1 cellular context compared by ENCODE assay signal in the genomic region with DNA sequence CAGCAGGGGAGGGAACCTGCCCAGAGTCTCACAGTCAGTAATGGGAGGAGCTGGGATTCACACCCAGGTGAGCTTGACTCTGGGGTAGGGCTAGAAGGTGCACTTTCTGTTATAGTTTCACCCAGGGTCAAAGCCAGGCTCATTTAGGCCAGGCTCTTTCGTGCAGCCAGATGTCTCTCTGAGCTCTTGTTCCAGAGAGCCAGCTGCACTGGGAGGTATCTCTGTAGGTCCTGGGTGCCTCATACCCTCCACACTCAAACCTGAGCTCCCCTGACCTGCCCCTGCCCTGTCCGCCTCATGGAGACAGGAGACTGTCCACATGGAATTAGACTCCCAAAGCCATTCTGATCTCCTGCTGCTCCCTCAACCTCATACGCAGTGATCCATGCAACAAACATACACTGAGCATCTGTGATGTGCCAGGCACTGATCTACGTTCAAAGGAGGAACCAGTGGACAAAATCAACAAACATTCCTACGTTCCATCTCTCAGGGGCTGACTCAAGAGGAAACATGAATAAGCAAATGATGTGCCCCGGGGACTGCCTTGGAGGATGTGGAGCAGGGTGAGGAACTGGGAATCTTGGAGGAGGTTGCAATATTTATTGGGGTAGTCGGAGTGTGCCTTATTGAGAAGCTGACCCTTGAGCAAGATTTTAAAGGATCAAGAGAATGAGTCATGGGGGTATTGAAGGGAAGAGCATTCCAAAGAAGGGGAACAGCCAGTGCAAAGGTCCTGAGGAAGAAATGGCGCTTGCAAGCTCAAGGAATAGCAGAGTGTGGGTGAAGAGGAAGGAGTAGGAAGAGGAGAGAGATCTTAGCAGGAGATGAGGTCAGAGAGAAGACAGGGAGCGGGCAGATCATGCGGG.
TF ChIP-seq lines count a peak whose summit lies in the region.

No MANE protein-coding gene starts in this region.

TF ChIP-seq in HepG2, 621 proteins besides CTCF, POLR2A, EP300 and RAD21 (continued from another document):
- TF ChIP-seq, protein P1, sequence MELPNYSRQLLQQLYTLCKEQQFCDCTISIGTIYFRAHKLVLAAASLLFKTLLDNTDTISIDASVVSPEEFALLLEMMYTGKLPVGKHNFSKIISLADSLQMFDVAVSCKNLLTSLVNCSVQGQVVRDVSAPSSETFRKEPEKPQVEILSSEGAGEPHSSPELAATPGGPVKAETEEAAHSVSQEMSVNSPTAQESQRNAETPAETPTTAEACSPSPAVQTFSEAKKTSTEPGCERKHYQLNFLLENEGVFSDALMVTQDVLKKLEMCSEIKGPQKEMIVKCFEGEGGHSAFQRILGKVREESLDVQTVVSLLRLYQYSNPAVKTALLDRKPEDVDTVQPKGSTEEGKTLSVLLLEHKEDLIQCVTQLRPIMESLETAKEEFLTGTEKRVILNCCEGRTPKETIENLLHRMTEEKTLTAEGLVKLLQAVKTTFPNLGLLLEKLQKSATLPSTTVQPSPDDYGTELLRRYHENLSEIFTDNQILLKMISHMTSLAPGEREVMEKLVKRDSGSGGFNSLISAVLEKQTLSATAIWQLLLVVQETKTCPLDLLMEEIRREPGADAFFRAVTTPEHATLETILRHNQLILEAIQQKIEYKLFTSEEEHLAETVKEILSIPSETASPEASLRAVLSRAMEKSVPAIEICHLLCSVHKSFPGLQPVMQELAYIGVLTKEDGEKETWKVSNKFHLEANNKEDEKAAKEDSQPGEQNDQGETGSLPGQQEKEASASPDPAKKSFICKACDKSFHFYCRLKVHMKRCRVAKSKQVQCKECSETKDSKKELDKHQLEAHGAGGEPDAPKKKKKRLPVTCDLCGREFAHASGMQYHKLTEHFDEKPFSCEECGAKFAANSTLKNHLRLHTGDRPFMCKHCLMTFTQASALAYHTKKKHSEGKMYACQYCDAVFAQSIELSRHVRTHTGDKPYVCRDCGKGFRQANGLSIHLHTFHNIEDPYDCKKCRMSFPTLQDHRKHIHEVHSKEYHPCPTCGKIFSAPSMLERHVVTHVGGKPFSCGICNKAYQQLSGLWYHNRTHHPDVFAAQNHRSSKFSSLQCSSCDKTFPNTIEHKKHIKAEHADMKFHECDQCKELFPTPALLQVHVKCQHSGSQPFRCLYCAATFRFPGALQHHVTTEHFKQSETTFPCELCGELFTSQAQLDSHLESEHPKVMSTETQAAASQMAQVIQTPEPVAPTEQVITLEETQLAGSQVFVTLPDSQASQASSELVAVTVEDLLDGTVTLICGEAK (IDR thresholded peaks at IDR 0.05): no peak
- TF ChIP-seq, protein P1 (CRISPR knock-in tag; IDR thresholded peaks at IDR 0.05): no peak
- no peak for TF ChIP-seq AFF4 (CRISPR knock-in tag; IDR thresholded peaks at IDR 0.05)
- no peak for TF ChIP-seq RXRB (CRISPR knock-in tag; IDR thresholded peaks at IDR 0.05; ENCODE audit: borderline replicate concordance)
- TF ChIP-seq, protein P2, sequence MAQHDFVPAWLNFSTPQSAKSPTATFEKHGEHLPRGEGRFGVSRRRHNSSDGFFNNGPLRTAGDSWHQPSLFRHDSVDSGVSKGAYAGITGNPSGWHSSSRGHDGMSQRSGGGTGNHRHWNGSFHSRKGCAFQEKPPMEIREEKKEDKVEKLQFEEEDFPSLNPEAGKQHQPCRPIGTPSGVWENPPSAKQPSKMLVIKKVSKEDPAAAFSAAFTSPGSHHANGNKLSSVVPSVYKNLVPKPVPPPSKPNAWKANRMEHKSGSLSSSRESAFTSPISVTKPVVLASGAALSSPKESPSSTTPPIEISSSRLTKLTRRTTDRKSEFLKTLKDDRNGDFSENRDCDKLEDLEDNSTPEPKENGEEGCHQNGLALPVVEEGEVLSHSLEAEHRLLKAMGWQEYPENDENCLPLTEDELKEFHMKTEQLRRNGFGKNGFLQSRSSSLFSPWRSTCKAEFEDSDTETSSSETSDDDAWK (CRISPR knock-in tag; IDR thresholded peaks at IDR 0.05): no peak
